ENCODE assay signal across 8 cellular contexts in genomic region chr16:15650019-15650697, GRCh38. TPM values are rescaled to one million over a fixed set of nuclear protein-coding genes. Genes with fewer than 3 reads are reported as not detected.
DNase-seq lines count a peak whose midpoint lies in the region; ATAC-seq and TF ChIP-seq lines count a peak whose summit lies in the region.

Gene NDE1, plus strand, starts transcription at chr16:15650245. Its CDS starts 14,534 bp downstream, at chr16:15664779.

- no peaks in the 10 kb centered on the region for H3K27me3 Mint-ChIP-seq in neural crest cell (ENCODE audit: low read depth)
- no peaks in the 10 kb centered on the region for H3K27me3 Mint-ChIP-seq in stimulated activated naive CD8-positive, alpha-beta T cell treated with anti-CD3 and anti-CD28 coated beads, Interleukin-15, amount 100 ng/mL, for 72 hours

- no peaks in the 10 kb centered on the region for H3K36me3 ChIP-seq in GM23248 (ENCODE audit: low read depth)

- H3K4me2 ChIP-seq in GM23248 (ENCODE audit: unreplicated experiment): peak within 1 kb of the TSS; percentile 86

- in situ Hi-C loops in GM23248 (cut with MboI): no loop called here

- TF ChIP-seq CTCF in foreskin fibroblast (IDR thresholded peaks at IDR 0.05; ENCODE audit: low read depth, low read length) (no peak), neural crest cell (conservative IDR thresholded peaks at IDR 0.05) (no peak)

- peak within 1 kb of the TSS; percentile 94 for H3K9ac ChIP-seq in GM23248

- 1% methylated on average over 32 to 47 of the region's 71 CpGs for WGBS in GM23248 (ENCODE audit: low coverage in 1 of 2, low lambda C conversion rate in 2 of 2, missing lambda C conversion rate in 2 of 2), 2 experiments

- peak within 1 kb of the TSS; percentile 98 for H3K4me3 Mint-ChIP-seq in neural crest cell
- peak within 1 kb of the TSS; percentile 89 to 97 for H3K4me3 Mint-ChIP-seq in stimulated activated naive CD8-positive, alpha-beta T cell treated with anti-CD3 and anti-CD28 coated beads, Interleukin-15, amount 100 ng/mL, for 72 hours

- peak within 1 kb of the TSS; percentile 69 for H3K27ac ChIP-seq in GM23248

- H4K20me1 ChIP-seq in GM23248 (ENCODE audit: insufficient read depth): 0 out of 2 replicates have a peak, but pooled peaks cover 6% of the 10 kb centered on the region

- H3K4me3 ChIP-seq in GM23248 (peak within 1 kb of the TSS; percentile 91), foreskin fibroblast (ENCODE audit: low read depth in 1 of 2, low read length in 2 of 2) (peak within 1 kb of the TSS; percentile 90 to 95)

- DNase-seq in EL (peak; percentile 92), GM23248 (peak; percentile 98), LHCN-M2 (ENCODE audit: low read depth) (peak; percentile 86), SHP77 treated with DMSO at 0.1 percent for 48 hours (lab: John Stamatoyannopoulos, UW) (peak; percentile 50), activated gamma-delta T cell (lab: John Stamatoyannopoulos, UW) (peak; percentile 93), foreskin fibroblast (peak; percentile 86 to 96), neural crest cell (ENCODE audit: low read depth, low spot score) (peak; percentile 86)
- peak; percentile 77 to 82 for DNase-seq in stimulated activated naive CD8-positive, alpha-beta T cell treated with anti-CD3 and anti-CD28 coated beads, Interleukin-15, amount 100 ng/mL, for 72 hours

- H3K27ac Mint-ChIP-seq in neural crest cell (ENCODE audit: unreplicated experiment): peak within 1 kb of the TSS; percentile 98
- peak within 1 kb of the TSS; percentile 92 to 97 for H3K27ac Mint-ChIP-seq in stimulated activated naive CD8-positive, alpha-beta T cell treated with anti-CD3 and anti-CD28 coated beads, Interleukin-15, amount 100 ng/mL, for 72 hours

- H3K27me3 ChIP-seq in GM23248 (replicated peaks; ENCODE audit: insufficient read depth): no peaks in the 10 kb centered on the region

- H3K9me2 ChIP-seq in GM23248 (ENCODE audit: insufficient read depth): no peaks in the 10 kb centered on the region

- peak; percentile 96 for ATAC-seq in stimulated activated naive CD8-positive, alpha-beta T cell treated with anti-CD3 and anti-CD28 coated beads, Interleukin-15, amount 100 ng/mL, for 72 hours

- no peaks in the 10 kb centered on the region for H3K9me3 ChIP-seq in GM23248 (ENCODE audit: low read depth)

- peak within 1 kb of the TSS; percentile 83 for H2AFZ ChIP-seq in GM23248

- peaks cover 50% of the 10 kb centered on the region for H3K79me2 ChIP-seq in GM23248 (ENCODE audit: insufficient read depth)

- no peaks in the 10 kb centered on the region for H3K9me3 Mint-ChIP-seq in neural crest cell
- H3K9me3 Mint-ChIP-seq in stimulated activated naive CD8-positive, alpha-beta T cell treated with anti-CD3 and anti-CD28 coated beads, Interleukin-15, amount 100 ng/mL, for 72 hours: no peaks in the 10 kb centered on the region

- no peaks in the 10 kb centered on the region for H3K36me3 Mint-ChIP-seq in neural crest cell (ENCODE audit: low read depth)

- H3K4me1 ChIP-seq in GM23248 (ENCODE audit: insufficient read depth): peaks cover 29% of the 10 kb centered on the region

- peaks cover 31% of the 10 kb centered on the region for H3F3A ChIP-seq in GM23248 (ENCODE audit: insufficient read depth)

- H3K4me1 Mint-ChIP-seq in neural crest cell: peaks cover 22% of the 10 kb centered on the region
- H3K4me1 Mint-ChIP-seq in stimulated activated naive CD8-positive, alpha-beta T cell treated with anti-CD3 and anti-CD28 coated beads, Interleukin-15, amount 100 ng/mL, for 72 hours: peaks cover 47% of the 10 kb centered on the region

RNA-seq across cellular contexts. Expression of gene NDE1, which starts in this region (rescaled TPM):
- total RNA-seq in GM23248 (2014; rRNA removed; shearing (Covaris generic)): 27.6 and 31.2 TPM in 2 replicates
- 33.6 and 37.8 TPM in 2 replicates for polyA plus RNA-seq in GM23248 (2016; fragmentation: Nextera tagmentation; extraction: Ambion mirVana)
- total RNA-seq in LHCN-M2 (2014; rRNA removed) (29.6 and 51.2 TPM in 2 replicates), neural crest cell (72.2 and 74.0 TPM in 2 replicates)
- 28.9 TPM for polyA plus RNA-seq in LHCN-M2 (2012)

Comparison
In these comparisons a context has a peak if more than half of its experiments do, and no peak if none do; other contexts are left out.
1. Peak in every context shown above with its lines: DNase-seq, ATAC-seq, H3K4me3 ChIP-seq and H3K27ac ChIP-seq.